Comparison of ENCODE assay signal across 18 cellular contexts in genomic region chr11:29564501-29564900, GRCh38.
A peak's percentile ranks its signal among the peaks of the same experiment; 100 is the strongest.
DNase-seq lines count a peak whose midpoint lies in the region; ATAC-seq lines count a peak whose summit lies in the region.
"Had no signal": no experiment of that assay in that cellular context is flagged by ENCODE, and none has a peak within 500 bp of the region (broad histone marks: within the 10 kb centered on the region; RNA-seq: fewer than 3 reads in every experiment).

No MANE protein-coding gene starts in this region.

- in situ Hi-C loops in SK-MEL-5 (cut with HindIII; ENCODE audit: low pct_unique_long_range_greater_than_20kb, low sequenced_read_pairs) = no loop called here

- ATAC-seq in HG02870 (IDR thresholded peaks at IDR 0.05; ENCODE audit: unreplicated experiment) = no peak
- ATAC-seq: GM12878 had no signal

- DNase-seq in NCI-H2171 treated with DMSO at 0.1 percent for 48 hours (lab: John Stamatoyannopoulos, UW) = peak; percentile 19
- DNase-seq in NCI-H2171 (lab: John Stamatoyannopoulos, UW) = no peak
- DNase-seq in DMS 273 treated with DMSO at 0.1 percent for 48 hours (lab: John Stamatoyannopoulos, UW) = peak; percentile 16
- peak; percentile 29 for DNase-seq in SK-MEL-5 (ENCODE audit: low read depth, low spot score)
- DNase-seq in left kidney (ENCODE audit: low read depth, low spot score) = peak; percentile 7
- no peak for DNase-seq in HCEC 1CT
- DNase-seq in iPS-NIHi11 (ENCODE audit: low spot score) = no peak
- DNase-seq: BE2C; Calu3; CD4-positive, alpha-beta T cell; CD8-positive, alpha-beta memory T cell; COR-L47; DMS79; EL; GDM1; GOT3 had no signal

Comparison
In these comparisons a context has a peak if more than half of its experiments do, and no peak if none do; other contexts are left out.
1. DNase-seq: peak in NCI-H2171 treated with DMSO at 0.1 percent for 48 hours (single experiment), DMS 273 treated with DMSO at 0.1 percent for 48 hours (single experiment), SK-MEL-5 (single experiment) and left kidney (single experiment); none in NCI-H2171 (single experiment), HCEC 1CT (single experiment) and iPS-NIHi11 (single experiment).